Comparison of ENCODE assay signal across 7 cellular contexts in genomic region chrX:18353931-18354368, GRCh38. TPM values are rescaled to one million over a fixed set of nuclear protein-coding genes. Genes with fewer than 3 reads are reported as not detected.
DNase-seq lines count a peak whose midpoint lies in the region; ATAC-seq and TF ChIP-seq lines count a peak whose summit lies in the region.

No MANE protein-coding gene starts in this region.

- H3K4me1 Mint-ChIP-seq in GM23338: peaks cover 13% of the 10 kb centered on the region; the same call in 2 of the 3 replicates

- H3K36me3 ChIP-seq in GM23338 (ENCODE audit: insufficient read depth) (no peaks in the 10 kb centered on the region), SJCRH30 (no peaks in the 10 kb centered on the region)

- H3K36me3 Mint-ChIP-seq in GM23338 (ENCODE audit: low read depth): no peaks in the 10 kb centered on the region

- H3K27ac Mint-ChIP-seq in GM23338: no peak overlapping the region

- H3K9me3 Mint-ChIP-seq in GM23338: no peaks in the 10 kb centered on the region

- no peak overlapping the region for H2AFZ ChIP-seq in GM23338

- DNase-seq in GM23338 (ENCODE audit: low spot score): peak; percentile 63
- DNase-seq in SJCRH30: peak; percentile 47 to 53
- DNase-seq in central memory CD4-positive, alpha-beta T cell: peak; percentile 8
- no peak for DNase-seq in lower leg skin (ENCODE audit: low spot score in 2 of 2)
- DNase-seq in stimulated activated naive CD8-positive, alpha-beta T cell treated with anti-CD3 and anti-CD28 coated beads, Interleukin-15, Interleukin-2, amounts not matched to agents 100 U/mL and 50 U/mL, for 24 hours: peak; percentile 17

- no peaks in the 10 kb centered on the region for H3F3A ChIP-seq in GM23338 (replicated peaks; ENCODE audit: low read depth)

- ATAC-seq in GM23338: peak; percentile 90
- ATAC-seq in stimulated activated naive CD8-positive, alpha-beta T cell treated with anti-CD3 and anti-CD28 coated beads, Interleukin-15, Interleukin-2, amounts not matched to agents 100 U/mL and 50 U/mL, for 24 hours: peak; percentile 40
- ATAC-seq in esophagus mucosa: no peak
- no peak for ATAC-seq in HG02970 (IDR thresholded peaks at IDR 0.05; ENCODE audit: low FRiP score, unreplicated experiment)

- H3K4me3 ChIP-seq in GM23338 (peak overlapping the region; percentile 57), SJCRH30 (peak overlapping the region; percentile 93), lower leg skin (ENCODE audit: low read depth, poor library complexity, severe bottlenecking) (peak overlapping the region; percentile 53)

- 34% methylated on average over 43 of the region's 50 CpGs; no CpG with 5 or more reads in 1 of the 2 donors for WGBS in lower leg skin, 2 donors

- H3K4me3 Mint-ChIP-seq in GM23338: peak overlapping the region; percentile 78

- H4K20me1 ChIP-seq in GM23338 (replicated peaks; ENCODE audit: insufficient read depth): no peaks in the 10 kb centered on the region

- peak overlapping the region; percentile 84 for H3K4me2 ChIP-seq in GM23338

- peaks cover 29% of the 10 kb centered on the region for H3K79me2 ChIP-seq in GM23338 (replicated peaks; ENCODE audit: insufficient read depth)

- TF ChIP-seq CTCF in GM23338 (conservative IDR thresholded peaks at IDR 0.05; ENCODE audit: low read depth in 2 of 2): no peak; a peak in 1 of 4 replicates
- no peak for TF ChIP-seq CTCF in lower leg skin (IDR thresholded peaks at IDR 0.05)

- H3K27ac ChIP-seq in GM23338 (ENCODE audit: low read depth): no peak overlapping the region
- H3K27ac ChIP-seq in SJCRH30: peak overlapping the region; percentile 63

- H3K9me2 ChIP-seq in GM23338 (ENCODE audit: insufficient read depth): no peaks in the 10 kb centered on the region

- H3K27me3 Mint-ChIP-seq in GM23338 (ENCODE audit: insufficient read depth, low read depth, poor library complexity): peaks cover 9% of the 10 kb centered on the region

- TF ChIP-seq POLR2A in lower leg skin (IDR thresholded peaks at IDR 0.05): no peak

- H3K9me3 ChIP-seq in SJCRH30 (replicated peaks): no peaks in the 10 kb centered on the region

- H3K4me1 ChIP-seq in GM23338 (ENCODE audit: insufficient read depth): peaks cover 5% of the 10 kb centered on the region; the same call in 1 of the 2 replicates
- H3K4me1 ChIP-seq in SJCRH30: no peaks in the 10 kb centered on the region

- intact Hi-C loops in lower leg skin (cut with DNase I; ENCODE audit: low total_unique reads): no loop called here

- H3K27me3 ChIP-seq in GM23338 (ENCODE audit: insufficient read depth): peaks cover 17% of the 10 kb centered on the region
- H3K27me3 ChIP-seq in SJCRH30: no peaks in the 10 kb centered on the region

TF ChIP-seq in GM23338, 12 proteins besides CTCF, POLR2A, EP300 and RAD21:
- TF ChIP-seq ETS1 (IDR thresholded peaks at IDR 0.05) (no peak), ZNF331 (CRISPR knock-in tag; IDR thresholded peaks at IDR 0.05; ENCODE audit: low read depth) (no peak)

RNA-seq across cellular contexts. Expression of gene SCML2, which starts 0.5 kb away (rescaled TPM):
- total RNA-seq in GM23338 (2014; rRNA removed; shearing (Covaris generic)): 21.5 and 26.2 TPM in 2 replicates
- polyA plus RNA-seq in GM23338 (2016; fragmentation: Nextera tagmentation; extraction: Ambion mirVana): 18.1 and 20.3 TPM in 2 replicates
- total RNA-seq in SJCRH30 (2014; rRNA removed; shearing (Covaris generic)): 27.9 and 30.2 TPM in 2 replicates
- 1 to 10 TPM; 1.9 to 5.4 (median 3.5) TPM for total RNA-seq in lower leg skin
- total RNA-seq in esophagus mucosa: 0.64 TPM

Comparison
In these comparisons a context has a peak if more than half of its experiments do, and no peak if none do; other contexts are left out.
1. ATAC-seq: peak in GM23338 (single experiment) and stimulated activated naive CD8-positive, alpha-beta T cell treated with anti-CD3 and anti-CD28 coated beads, Interleukin-15, Interleukin-2, amounts not matched to agents 100 U/mL and 50 U/mL, for 24 hours (single experiment); none in esophagus mucosa (single experiment) and HG02970 (single experiment).
2. DNase-seq: peak in GM23338 (single experiment), SJCRH30 (2 of 2), central memory CD4-positive, alpha-beta T cell (single experiment) and stimulated activated naive CD8-positive, alpha-beta T cell treated with anti-CD3 and anti-CD28 coated beads, Interleukin-15, Interleukin-2, amounts not matched to agents 100 U/mL and 50 U/mL, for 24 hours (single experiment); none in lower leg skin (0 of 2).
3. Peak in every context shown above with its lines, with median percentiles within 50 percentile points of each other: H3K4me3 ChIP-seq.